8 cellular contexts compared by ENCODE assay signal in genomic region chr1:43978551-43979260, GRCh38. TPM values are rescaled to one million over a fixed set of nuclear protein-coding genes. Genes with fewer than 3 reads are reported as not detected.
DNase-seq lines count a peak whose midpoint lies in the region; ATAC-seq lines count a peak whose summit lies in the region.

A gene with protein sequence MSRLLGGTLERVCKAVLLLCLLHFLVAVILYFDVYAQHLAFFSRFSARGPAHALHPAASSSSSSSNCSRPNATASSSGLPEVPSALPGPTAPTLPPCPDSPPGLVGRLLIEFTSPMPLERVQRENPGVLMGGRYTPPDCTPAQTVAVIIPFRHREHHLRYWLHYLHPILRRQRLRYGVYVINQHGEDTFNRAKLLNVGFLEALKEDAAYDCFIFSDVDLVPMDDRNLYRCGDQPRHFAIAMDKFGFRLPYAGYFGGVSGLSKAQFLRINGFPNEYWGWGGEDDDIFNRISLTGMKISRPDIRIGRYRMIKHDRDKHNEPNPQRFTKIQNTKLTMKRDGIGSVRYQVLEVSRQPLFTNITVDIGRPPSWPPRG (plus strand): TSS chr1:43979210. CDS start chr1:43981161, 1,951 bp downstream.

- peak within 1 kb of the TSS; percentile 73 to 76 for H3K4me3 ChIP-seq in stomach smooth muscle (ENCODE audit: low read length in 2 of 2)

- no peaks in the 10 kb centered on the region for H3K27me3 ChIP-seq in stomach smooth muscle (ENCODE audit: control insufficient read depth in 1 of 2, insufficient read depth in 2 of 2, low read length in 2 of 2)

- H3K9me3 Mint-ChIP-seq in activated CD4-positive, alpha-beta T cell treated with anti-CD3 and anti-CD28 coated beads, Interleukin-2, amount 10 ng/mL, durations not matched to agents 24 days and 14 days, result no peaks in the 10 kb centered on the region

- peak within 1 kb of the TSS; percentile 93 for H3K4me3 Mint-ChIP-seq in activated CD4-positive, alpha-beta T cell treated with anti-CD3 and anti-CD28 coated beads, Interleukin-2, amount 10 ng/mL, durations not matched to agents 24 days and 14 days

- H3K27ac ChIP-seq in stomach smooth muscle (ENCODE audit: low read length), result no peak within 1 kb of the TSS

- H3K4me1 ChIP-seq in ES-I3 (ENCODE audit: insufficient read depth, low read length), result peaks cover 12% of the 10 kb centered on the region
- peaks cover 51% of the 10 kb centered on the region for H3K4me1 ChIP-seq in stomach smooth muscle (ENCODE audit: control insufficient read depth, insufficient read depth, low read length)

- H3K9ac ChIP-seq in ES-I3 (ENCODE audit: low read depth, low read length) (peak within 1 kb of the TSS; percentile 84), stomach smooth muscle (ENCODE audit: low read length in 2 of 2) (peak within 1 kb of the TSS; percentile 58 to 63)

- H3K9me3 ChIP-seq in ES-I3 (ENCODE audit: control insufficient read depth, insufficient read depth, low read length), result no peaks in the 10 kb centered on the region
- no peaks in the 10 kb centered on the region for H3K9me3 ChIP-seq in stomach smooth muscle (ENCODE audit: control insufficient read depth in 2 of 2, low read length in 2 of 2)

- H3K27me3 Mint-ChIP-seq in activated CD4-positive, alpha-beta T cell treated with anti-CD3 and anti-CD28 coated beads, Interleukin-2, amount 10 ng/mL, durations not matched to agents 24 days and 14 days, result no peaks in the 10 kb centered on the region

- H3K36me3 ChIP-seq in ES-I3 (ENCODE audit: insufficient read depth, low read length), result peaks cover 13% of the 10 kb centered on the region
- H3K36me3 ChIP-seq in stomach smooth muscle (ENCODE audit: control insufficient read depth in 2 of 2, insufficient read depth in 2 of 2, low read length in 2 of 2), result peaks cover 18 to 24% of the 10 kb centered on the region in 2 donors

- peak within 1 kb of the TSS; percentile 90 for H3K27ac Mint-ChIP-seq in activated CD4-positive, alpha-beta T cell treated with anti-CD3 and anti-CD28 coated beads, Interleukin-2, amount 10 ng/mL, durations not matched to agents 24 days and 14 days

- intact Hi-C loops in activated CD4-positive, alpha-beta T cell treated with anti-CD3 and anti-CD28 coated beads, Interleukin-2, amount 10 ng/mL, durations not matched to agents 24 days and 14 days (cut with micrococcal nuclease), result loop anchor here (10.0 kb wide), 1 partner anchor 614 kb away; the partner anchor contains the start of gene ELOVL1

- in situ Hi-C loops in endometrial microvascular endothelial cells (cut with HindIII; ENCODE audit: inconsistent ontology term, low pct_unique_long_range_greater_than_20kb, low sequenced_read_pairs), result no loop called here

- H3K36me3 Mint-ChIP-seq in activated CD4-positive, alpha-beta T cell treated with anti-CD3 and anti-CD28 coated beads, Interleukin-2, amount 10 ng/mL, durations not matched to agents 24 days and 14 days (ENCODE audit: low read depth), result peaks cover 43% of the 10 kb centered on the region

- ATAC-seq in GM21423 (IDR thresholded peaks at IDR 0.05; ENCODE audit: unreplicated experiment) (no peak), GM19351 (IDR thresholded peaks at IDR 0.05; ENCODE audit: unreplicated experiment) (no peak)

- DNase-seq in LHCN-M2 (ENCODE audit: low read depth), result no peak
- DNase-seq in activated CD4-positive, alpha-beta T cell treated with anti-CD3 and anti-CD28 coated beads, Interleukin-2, amount 10 ng/mL, durations not matched to agents 24 days and 14 days, result peak; percentile 86
- DNase-seq in mesenteric fat pad (ENCODE audit: low spot score), result no peak

- H3K4me1 Mint-ChIP-seq in activated CD4-positive, alpha-beta T cell treated with anti-CD3 and anti-CD28 coated beads, Interleukin-2, amount 10 ng/mL, durations not matched to agents 24 days and 14 days, result peaks cover 47% of the 10 kb centered on the region

RNA-seq across cellular contexts. Expression of the gene that starts here (rescaled TPM):
- total RNA-seq in LHCN-M2 (2014; rRNA removed) (110 and 115 TPM in 2 replicates), endometrial microvascular endothelial cells (ENCODE audit: inconsistent ontology term) (115 TPM), mesenteric fat pad (66.3 TPM)
- polyA plus RNA-seq in LHCN-M2 (2012), result 104 TPM
- 59.7 TPM in 2 replicates for total RNA-seq in activated CD4-positive, alpha-beta T cell treated with anti-CD3 and anti-CD28 coated beads, Interleukin-2, amount 10 ng/mL, durations not matched to agents 24 days and 14 days
